17 cellular contexts compared by ENCODE assay signal in the genomic region with DNA sequence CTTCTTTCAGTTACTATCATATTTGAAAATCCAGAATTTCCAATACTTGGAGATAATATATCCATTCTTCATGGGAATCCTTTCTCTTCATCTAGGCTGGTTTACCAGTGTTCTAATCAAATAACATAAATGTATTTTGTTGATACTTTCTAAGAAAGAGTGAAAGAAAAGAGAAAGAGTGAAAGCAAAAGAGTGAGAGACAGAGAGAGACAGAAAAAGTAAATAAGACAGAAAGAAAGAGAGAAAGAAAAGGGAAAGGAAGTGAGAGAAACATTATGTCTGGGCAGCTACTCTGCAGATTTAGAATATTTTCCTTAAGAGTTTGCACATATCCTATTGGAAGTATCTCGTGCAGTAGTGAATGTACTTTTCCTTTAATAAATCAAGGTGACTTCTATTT.
DNase-seq lines count a peak whose midpoint lies in the region; TF ChIP-seq lines count a peak whose summit lies in the region.
"Had no signal": no experiment of that assay in that cellular context is flagged by ENCODE, and none has a peak within 500 bp of the region (broad histone marks: within the 10 kb centered on the region; RNA-seq: fewer than 3 reads in every experiment).

No MANE protein-coding gene starts in this region.

- TF ChIP-seq CTCF in MCF 10A (IDR thresholded peaks at IDR 0.05; ENCODE audit: unreplicated experiment) (no peak), breast epithelium (IDR thresholded peaks at IDR 0.05) (no peak), fibroblast of lung (conservative IDR thresholded peaks at IDR 0.05 in 1 of 2, IDR thresholded peaks at IDR 0.05 in 1 of 2; ENCODE audit: low read depth in 1 of 2, low read length in 2 of 2) (no peak)

- H3K27ac ChIP-seq in breast epithelium (no peak overlapping the region), fibroblast of lung (ENCODE audit: insufficient read depth, low read length) (no peak overlapping the region)
- H3K27ac ChIP-seq: 22Rv1; A549; BLaER1 treated with 17β-estradiol and CSF1 and Interleukin-3, amounts not matched to agents 10 nM and 100 nM; C4-2B had no signal

- TF ChIP-seq POLR2A in breast epithelium (IDR thresholded peaks at IDR 0.05): no peak

- H3K9me3 ChIP-seq in breast epithelium: no peaks in the 10 kb centered on the region
- no peaks in the 10 kb centered on the region for H3K9me3 ChIP-seq in fibroblast of lung (ENCODE audit: control insufficient read depth, insufficient read depth, low read depth, low read length)
- H3K9me3 ChIP-seq: A549; BLaER1 treated with 17β-estradiol and CSF1 and Interleukin-3, amounts not matched to agents 10 nM and 100 nM; Caco-2 had no signal

- H4K20me1 ChIP-seq in fibroblast of lung (ENCODE audit: control insufficient read depth, extremely low read depth, insufficient read depth, low read length): no peaks in the 10 kb centered on the region
- H4K20me1 ChIP-seq: BLaER1 treated with 17β-estradiol and CSF1 and Interleukin-3, amounts not matched to agents 10 nM and 100 nM had no signal

- no peaks in the 10 kb centered on the region for H3K4me1 ChIP-seq in breast epithelium
- no peaks in the 10 kb centered on the region for H3K4me1 ChIP-seq in fibroblast of lung (ENCODE audit: control insufficient read depth, extremely low read depth, insufficient read depth, low read length)
- H3K4me1 ChIP-seq: A549; BLaER1 treated with 17β-estradiol and CSF1 and Interleukin-3, amounts not matched to agents 10 nM and 100 nM; Caco-2 had no signal

- no peak overlapping the region for H3K4me2 ChIP-seq in fibroblast of lung (ENCODE audit: extremely low read depth, insufficient read depth, low read length)
- H3K4me2 ChIP-seq: A549; BLaER1 treated with 17β-estradiol and CSF1 and Interleukin-3, amounts not matched to agents 10 nM and 100 nM had no signal

- peaks cover 3% of the 10 kb centered on the region for H3K9me3 Mint-ChIP-seq in MCF 10A (ENCODE audit: unreplicated experiment)
- H3K9me3 Mint-ChIP-seq: CD4-positive, alpha-beta T cell; CD8-positive, alpha-beta T cell had no signal

- H3K9ac ChIP-seq in fibroblast of lung (ENCODE audit: insufficient read depth, low read length): no peak overlapping the region
- H3K9ac ChIP-seq: BLaER1 treated with 17β-estradiol and CSF1 and Interleukin-3, amounts not matched to agents 10 nM and 100 nM had no signal

- POLR2A ChIA-PET in MCF 10A (lab: Yijun Ruan, JAX): interaction anchor here (1.0 kb wide), 1 partner anchor 305 kb away, joined by 3 read pairs; no protein-coding TSS in a partner anchor

- no peaks in the 10 kb centered on the region for H3K4me1 Mint-ChIP-seq in MCF 10A (ENCODE audit: insufficient read depth, unreplicated experiment)
- H3K4me1 Mint-ChIP-seq: B cell had no signal

- DNase-seq in MCF 10A (ENCODE audit: unreplicated experiment): no peak
- no peak for DNase-seq in breast epithelium (ENCODE audit: low spot score in 2 of 2)
- no peak for DNase-seq in fibroblast of lung (ENCODE audit: low read depth in 2 of 2)
- no peak for DNase-seq in NOMO-1 treated with dmso at 0.1 percent for 144 hours (lab: John Stamatoyannopoulos, UW; ENCODE audit: unreplicated experiment)
- no peak for DNase-seq in NCI-H446 treated with DMSO at 0.1 percent for 48 hours (lab: John Stamatoyannopoulos, UW)
- DNase-seq: AML-193; Caco-2; Calu3; CD4-positive, alpha-beta T cell; CD8-positive, alpha-beta T cell; DMS79 treated with DMSO at 0.1 percent for 48 hours; GF-D8 had no signal

- H3K27me3 Mint-ChIP-seq in MCF 10A (ENCODE audit: insufficient read depth, unreplicated experiment): no peaks in the 10 kb centered on the region
- H3K27me3 Mint-ChIP-seq: CD4-positive, alpha-beta T cell had no signal

- H3K27me3 ChIP-seq in breast epithelium (no peaks in the 10 kb centered on the region), fibroblast of lung (ENCODE audit: control insufficient read depth, insufficient read depth, low read length) (no peaks in the 10 kb centered on the region)
- H3K27me3 ChIP-seq: BLaER1 treated with 17β-estradiol and CSF1 and Interleukin-3, amounts not matched to agents 10 nM and 100 nM had no signal

- no peaks in the 10 kb centered on the region for H3K36me3 ChIP-seq in breast epithelium
- no peaks in the 10 kb centered on the region for H3K36me3 ChIP-seq in fibroblast of lung (ENCODE audit: control insufficient read depth, insufficient read depth, low read length)
- H3K36me3 ChIP-seq: BLaER1 treated with 17β-estradiol and CSF1 and Interleukin-3, amounts not matched to agents 10 nM and 100 nM had no signal

- intact Hi-C loops in MCF 10A (cut with micrococcal nuclease): no loop called here
- intact Hi-C loops in breast epithelium (cut with DNase I; ENCODE audit: low total_unique reads): no loop called here

- H2AFZ ChIP-seq in fibroblast of lung (ENCODE audit: low read length): peak overlapping the region; percentile 10

- no peak overlapping the region for H3K4me3 Mint-ChIP-seq in MCF 10A (ENCODE audit: unreplicated experiment)
- H3K4me3 Mint-ChIP-seq: B cell; CD4-positive, alpha-beta T cell; CD8-positive, alpha-beta T cell had no signal

- H3K4me3 ChIP-seq in breast epithelium (no peak overlapping the region), fibroblast of lung (replicated peaks in 1 of 4; ENCODE audit: control extremely low read depth in 1 of 4, insufficient read depth in 1 of 4, low read depth in 3 of 4, low read length in 4 of 4) (no peak overlapping the region)
- H3K4me3 ChIP-seq: A549; BLaER1 treated with 17β-estradiol and CSF1 and Interleukin-3, amounts not matched to agents 10 nM and 100 nM had no signal

- no peaks in the 10 kb centered on the region for H3K36me3 Mint-ChIP-seq in MCF 10A (ENCODE audit: insufficient read depth, unreplicated experiment)
- H3K36me3 Mint-ChIP-seq: CD8-positive, alpha-beta T cell had no signal

- CTCF ChIA-PET in MCF 10A (lab: Yijun Ruan, JAX): no interaction called here

- BruUV-seq in MCF 10A (replicated peaks; lab: Mats Ljungman, UMichigan): no TSS peak

- H3K27ac Mint-ChIP-seq in MCF 10A (ENCODE audit: low read depth, unreplicated experiment): peak overlapping the region; percentile 67
- H3K27ac Mint-ChIP-seq: B cell; CD4-positive, alpha-beta T cell; CD8-positive, alpha-beta T cell had no signal

- H3K79me2 ChIP-seq in fibroblast of lung (ENCODE audit: control insufficient read depth, insufficient read depth, low read length): no peaks in the 10 kb centered on the region
